In genomic region chrX:78923198-78924015, GRCh38 we compare ENCODE assay signal across 10 cellular contexts. TPM values are rescaled to one million over a fixed set of nuclear protein-coding genes. Genes with fewer than 3 reads are reported as not detected.
DNase-seq lines count a peak whose midpoint lies in the region; ATAC-seq, FAIRE-seq and TF ChIP-seq lines count a peak whose summit lies in the region.
"Had no signal": no experiment of that assay in that cellular context is flagged by ENCODE, and none has a peak within 500 bp of the region (broad histone marks: within the 10 kb centered on the region; RNA-seq: fewer than 3 reads in every experiment).

No MANE protein-coding gene starts in this region.

- peak; percentile 93 for ATAC-seq in GM18870 (IDR thresholded peaks at IDR 0.05; ENCODE audit: unreplicated experiment)
- ATAC-seq in GM21529 (IDR thresholded peaks at IDR 0.05; ENCODE audit: unreplicated experiment), result peak; percentile 92
- ATAC-seq in HG03378 (IDR thresholded peaks at IDR 0.05; ENCODE audit: unreplicated experiment), result peak; percentile 95

- TF ChIP-seq CTCF in coronary artery (IDR thresholded peaks at IDR 0.05), result no peak

- FAIRE-seq in colon (lab: Jason Lieb, UNC), result peak; percentile 18

- no peak overlapping the region for H3K27ac ChIP-seq in coronary artery
- H3K27ac ChIP-seq: vagina had no signal

- H3K4me3 ChIP-seq in coronary artery, result no peak overlapping the region
- H3K4me3 ChIP-seq: vagina had no signal

- DNase-seq in NCI-H345 (lab: John Stamatoyannopoulos, UW), result no peak
- DNase-seq in coronary artery (ENCODE audit: low spot score), result no peak
- no peak for DNase-seq in Ammon's horn (ENCODE audit: low spot score)
- no peak for DNase-seq in H4 (ENCODE audit: low spot score)

RNA-seq across cellular contexts. Expression of gene P2RY10, which starts 21.8 kb away (rescaled TPM):
- not detected in 2 replicates for total RNA-seq in H4 (2014; rRNA removed; shearing (Covaris generic))
- total RNA-seq: epithelial cell of proximal tubule had no signal
